In the genomic region with DNA sequence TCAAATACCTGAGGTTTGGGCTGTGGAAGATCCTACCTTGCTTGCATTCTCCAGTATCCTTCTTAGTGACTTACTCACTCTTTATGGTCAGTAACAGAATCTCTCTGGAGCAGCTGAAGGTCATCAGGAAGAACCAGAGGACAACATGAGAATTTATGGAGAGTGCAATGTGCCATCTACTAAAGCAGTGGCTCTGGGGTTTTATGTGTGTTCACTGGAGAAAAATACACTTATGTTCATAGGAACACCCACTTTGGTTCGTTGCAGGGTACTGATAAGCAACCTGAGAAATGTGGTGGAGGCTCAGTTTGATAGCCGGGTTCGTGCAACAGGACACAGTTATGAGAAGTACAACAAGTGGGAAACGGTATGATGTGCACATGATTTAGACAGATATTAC, we compare ENCODE assay signal across 15 cellular contexts. TPM values are rescaled to one million over a fixed set of nuclear protein-coding genes. Genes with fewer than 3 reads are reported as not detected.
"Had no signal": no experiment of that assay in that cellular context is flagged by ENCODE, and none has a peak within 500 bp of the region (broad histone marks: within the 10 kb centered on the region; RNA-seq: fewer than 3 reads in every experiment).

No MANE protein-coding gene starts in this region.

- H3K36me3 ChIP-seq: right lobe of liver had no signal

- DNase-seq: activated CD4-positive, alpha-beta memory T cell treated with anti-CD3 and anti-CD28 coated beads for 36 hours; activated effector memory CD4-positive, alpha-beta T cell treated with anti-CD3 and anti-CD28 coated beads, Interleukin-2, amount 50 U/mL, for 16 hours; activated T-cell treated with anti-CD3 and anti-CD28 coated beads, Interleukin-2, amount 50 U/mL, for 4 hours; dorsolateral prefrontal cortex; hippocampal formation; mammary epithelial cell; psoas muscle; right lobe of liver; stimulated activated CD4-positive, alpha-beta T cell treated with anti-CD3 and anti-CD28 coated beads, Interleukin-1b, Interleukin-23, amount 100 ng/mL, for 48 hours; stimulated activated naive CD4-positive, alpha-beta T cell; substantia nigra; trophoblast cell had no signal

- H3K4me1 ChIP-seq: psoas muscle, right lobe of liver had no signal

- H3K9me3 ChIP-seq: psoas muscle, right lobe of liver had no signal

- ATAC-seq: activated T-cell treated with anti-CD3 and anti-CD28 coated beads, Interleukin-2, amount 50 U/mL, for 4 hours; esophagus mucosa; natural killer cell treated with Interleukin-12 subunit alpha and Interleukin-12 subunit beta and Interleukin-15 and Interleukin-18, amount 100 ng/mL, for 72 hours; psoas muscle; right lobe of liver had no signal

- H3K27me3 ChIP-seq: right lobe of liver had no signal

- H3K4me3 ChIP-seq: dorsolateral prefrontal cortex, psoas muscle, right lobe of liver had no signal

- H3K27ac ChIP-seq: dorsolateral prefrontal cortex, psoas muscle, right lobe of liver had no signal

RNA-seq across cellular contexts. Expression of gene CPB1, which starts 12.8 kb away (rescaled TPM):
- total RNA-seq: activated CD4-positive, alpha-beta memory T cell treated with anti-CD3 and anti-CD28 coated beads for 36 hours; chondrocyte; esophagus mucosa; mammary epithelial cell; natural killer cell treated with Interleukin-12 subunit alpha and Interleukin-12 subunit beta and Interleukin-15 and Interleukin-18, amount 100 ng/mL, for 72 hours had no signal
- polyA plus RNA-seq: mammary epithelial cell had no signal

RNA-seq across cellular contexts. Expression of gene CPA3, which starts 24.7 kb away (rescaled TPM):
- total RNA-seq: activated CD4-positive, alpha-beta memory T cell treated with anti-CD3 and anti-CD28 coated beads for 36 hours; chondrocyte; mammary epithelial cell had no signal
- polyA plus RNA-seq: mammary epithelial cell had no signal
